ENCODE assay signal across 1 cellular context in the genomic region with DNA sequence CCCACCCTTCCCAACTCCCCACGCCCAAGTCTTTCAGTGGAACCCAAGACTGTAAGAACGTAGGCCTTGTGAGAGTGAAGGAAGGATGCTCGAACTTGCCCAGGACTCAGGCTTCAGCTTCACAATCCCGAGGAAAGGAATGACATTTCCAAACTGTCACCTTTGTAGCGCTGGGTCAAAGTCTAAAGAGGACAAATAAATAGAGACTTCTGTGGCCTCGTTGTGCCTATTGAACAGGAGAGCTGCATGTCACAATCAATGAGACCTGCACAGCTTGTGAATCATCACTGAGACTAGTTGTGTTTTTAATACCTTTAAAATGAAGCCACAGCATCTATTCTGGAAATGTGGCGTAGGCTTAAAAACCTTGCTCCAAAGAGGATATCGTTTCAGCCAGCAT.
TF ChIP-seq lines count a peak whose summit lies in the region.

No MANE protein-coding gene starts in this region.

TF ChIP-seq in HepG2, 621 proteins besides CTCF, POLR2A, EP300 and RAD21 (continued from another document and continues in another):
- TF ChIP-seq HDAC2 (CRISPR knock-in tag; IDR thresholded peaks at IDR 0.05) (peak; percentile 63; the same call in 1 of the 2 replicates), REXO4 (CRISPR knock-in tag; IDR thresholded peaks at IDR 0.05; ENCODE audit: borderline replicate concordance) (no peak), ZNF232 (CRISPR knock-in tag; IDR thresholded peaks at IDR 0.05; ENCODE audit: borderline replicate concordance) (no peak), ZNF20 (CRISPR knock-in tag; IDR thresholded peaks at IDR 0.05) (no peak), IKZF1 (IDR thresholded peaks at IDR 0.05) (no peak), ZNF121 (CRISPR knock-in tag; IDR thresholded peaks at IDR 0.05) (no peak), SKI (IDR thresholded peaks at IDR 0.05; ENCODE audit: partially characterized antibody) (no peak), TGIF2 (CRISPR knock-in tag; IDR thresholded peaks at IDR 0.05) (0 out of 2 replicates have a peak, but pooled peaks have one; percentile 25), PPARG (CRISPR knock-in tag; conservative IDR thresholded peaks at IDR 0.05) (0 out of 2 replicates have a peak, but pooled peaks have one; percentile 21), ZNF616 (CRISPR knock-in tag; IDR thresholded peaks at IDR 0.05; ENCODE audit: low read depth) (no peak), ZNF7 (CRISPR knock-in tag; IDR thresholded peaks at IDR 0.05) (no peak), FOXM1 (CRISPR knock-in tag; IDR thresholded peaks at IDR 0.05) (no peak), ZNF317 (CRISPR knock-in tag; IDR thresholded peaks at IDR 0.05) (no peak), NFIB (CRISPR knock-in tag; IDR thresholded peaks at IDR 0.05; ENCODE audit: borderline replicate concordance) (no peak), STAG1 (CRISPR knock-in tag; IDR thresholded peaks at IDR 0.05) (no peak), ZNF543 (CRISPR knock-in tag; IDR thresholded peaks at IDR 0.05) (no peak), REPIN1 (CRISPR knock-in tag; IDR thresholded peaks at IDR 0.05; ENCODE audit: borderline replicate concordance, low read depth) (peak; percentile 52; the same call in 1 of the 2 replicates), POLR2G (IDR thresholded peaks at IDR 0.05; ENCODE audit: low read depth, low read length) (no peak), HOXA5 (CRISPR knock-in tag; IDR thresholded peaks at IDR 0.05) (no peak), NFYC (CRISPR knock-in tag; IDR thresholded peaks at IDR 0.05) (no peak), MED13 (CRISPR knock-in tag; IDR thresholded peaks at IDR 0.05) (no peak), ZFP37 (CRISPR knock-in tag; IDR thresholded peaks at IDR 0.05; ENCODE audit: borderline replicate concordance) (no peak), TARDBP (CRISPR knock-in tag; IDR thresholded peaks at IDR 0.05) (peak; percentile 59; the same call in 1 of the 2 replicates), REL (CRISPR knock-in tag; conservative IDR thresholded peaks at IDR 0.05) (no peak), ZSCAN21 (CRISPR knock-in tag; IDR thresholded peaks at IDR 0.05; ENCODE audit: borderline replicate concordance) (no peak), SATB2 (CRISPR knock-in tag; IDR thresholded peaks at IDR 0.05) (no peak), NCOA2 (CRISPR knock-in tag; IDR thresholded peaks at IDR 0.05) (peak; percentile 28; the same call in 1 of the 2 replicates), ZSCAN30 (CRISPR knock-in tag; IDR thresholded peaks at IDR 0.05) (no peak), HMGA1 (CRISPR knock-in tag; conservative IDR thresholded peaks at IDR 0.05) (no peak), MXD4 (CRISPR knock-in tag; IDR thresholded peaks at IDR 0.05) (no peak)
- TF ChIP-seq, protein P1, sequence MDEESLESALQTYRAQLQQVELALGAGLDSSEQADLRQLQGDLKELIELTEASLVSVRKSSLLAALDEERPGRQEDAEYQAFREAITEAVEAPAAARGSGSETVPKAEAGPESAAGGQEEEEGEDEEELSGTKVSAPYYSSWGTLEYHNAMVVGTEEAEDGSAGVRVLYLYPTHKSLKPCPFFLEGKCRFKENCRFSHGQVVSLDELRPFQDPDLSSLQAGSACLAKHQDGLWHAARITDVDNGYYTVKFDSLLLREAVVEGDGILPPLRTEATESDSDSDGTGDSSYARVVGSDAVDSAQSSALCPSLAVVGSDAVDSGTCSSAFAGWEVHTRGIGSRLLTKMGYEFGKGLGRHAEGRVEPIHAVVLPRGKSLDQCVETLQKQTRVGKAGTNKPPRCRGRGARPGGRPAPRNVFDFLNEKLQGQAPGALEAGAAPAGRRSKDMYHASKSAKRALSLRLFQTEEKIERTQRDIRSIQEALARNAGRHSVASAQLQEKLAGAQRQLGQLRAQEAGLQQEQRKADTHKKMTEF (CRISPR knock-in tag; IDR thresholded peaks at IDR 0.05), result peak; percentile 45; the same call in 1 of the 2 replicates
- TF ChIP-seq, protein P2, sequence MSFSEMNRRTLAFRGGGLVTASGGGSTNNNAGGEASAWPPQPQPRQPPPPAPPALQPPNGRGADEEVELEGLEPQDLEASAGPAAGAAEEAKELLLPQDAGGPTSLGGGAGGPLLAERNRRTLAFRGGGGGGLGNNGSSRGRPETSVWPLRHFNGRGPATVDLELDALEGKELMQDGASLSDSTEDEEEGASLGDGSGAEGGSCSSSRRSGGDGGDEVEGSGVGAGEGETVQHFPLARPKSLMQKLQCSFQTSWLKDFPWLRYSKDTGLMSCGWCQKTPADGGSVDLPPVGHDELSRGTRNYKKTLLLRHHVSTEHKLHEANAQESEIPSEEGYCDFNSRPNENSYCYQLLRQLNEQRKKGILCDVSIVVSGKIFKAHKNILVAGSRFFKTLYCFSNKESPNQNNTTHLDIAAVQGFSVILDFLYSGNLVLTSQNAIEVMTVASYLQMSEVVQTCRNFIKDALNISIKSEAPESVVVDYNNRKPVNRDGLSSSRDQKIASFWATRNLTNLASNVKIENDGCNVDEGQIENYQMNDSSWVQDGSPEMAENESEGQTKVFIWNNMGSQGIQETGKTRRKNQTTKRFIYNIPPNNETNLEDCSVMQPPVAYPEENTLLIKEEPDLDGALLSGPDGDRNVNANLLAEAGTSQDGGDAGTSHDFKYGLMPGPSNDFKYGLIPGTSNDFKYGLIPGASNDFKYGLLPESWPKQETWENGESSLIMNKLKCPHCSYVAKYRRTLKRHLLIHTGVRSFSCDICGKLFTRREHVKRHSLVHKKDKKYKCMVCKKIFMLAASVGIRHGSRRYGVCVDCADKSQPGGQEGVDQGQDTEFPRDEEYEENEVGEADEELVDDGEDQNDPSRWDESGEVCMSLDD (CRISPR knock-in tag; IDR thresholded peaks at IDR 0.05; ENCODE audit: borderline replicate concordance), result no peak
- TF ChIP-seq, protein P3, sequence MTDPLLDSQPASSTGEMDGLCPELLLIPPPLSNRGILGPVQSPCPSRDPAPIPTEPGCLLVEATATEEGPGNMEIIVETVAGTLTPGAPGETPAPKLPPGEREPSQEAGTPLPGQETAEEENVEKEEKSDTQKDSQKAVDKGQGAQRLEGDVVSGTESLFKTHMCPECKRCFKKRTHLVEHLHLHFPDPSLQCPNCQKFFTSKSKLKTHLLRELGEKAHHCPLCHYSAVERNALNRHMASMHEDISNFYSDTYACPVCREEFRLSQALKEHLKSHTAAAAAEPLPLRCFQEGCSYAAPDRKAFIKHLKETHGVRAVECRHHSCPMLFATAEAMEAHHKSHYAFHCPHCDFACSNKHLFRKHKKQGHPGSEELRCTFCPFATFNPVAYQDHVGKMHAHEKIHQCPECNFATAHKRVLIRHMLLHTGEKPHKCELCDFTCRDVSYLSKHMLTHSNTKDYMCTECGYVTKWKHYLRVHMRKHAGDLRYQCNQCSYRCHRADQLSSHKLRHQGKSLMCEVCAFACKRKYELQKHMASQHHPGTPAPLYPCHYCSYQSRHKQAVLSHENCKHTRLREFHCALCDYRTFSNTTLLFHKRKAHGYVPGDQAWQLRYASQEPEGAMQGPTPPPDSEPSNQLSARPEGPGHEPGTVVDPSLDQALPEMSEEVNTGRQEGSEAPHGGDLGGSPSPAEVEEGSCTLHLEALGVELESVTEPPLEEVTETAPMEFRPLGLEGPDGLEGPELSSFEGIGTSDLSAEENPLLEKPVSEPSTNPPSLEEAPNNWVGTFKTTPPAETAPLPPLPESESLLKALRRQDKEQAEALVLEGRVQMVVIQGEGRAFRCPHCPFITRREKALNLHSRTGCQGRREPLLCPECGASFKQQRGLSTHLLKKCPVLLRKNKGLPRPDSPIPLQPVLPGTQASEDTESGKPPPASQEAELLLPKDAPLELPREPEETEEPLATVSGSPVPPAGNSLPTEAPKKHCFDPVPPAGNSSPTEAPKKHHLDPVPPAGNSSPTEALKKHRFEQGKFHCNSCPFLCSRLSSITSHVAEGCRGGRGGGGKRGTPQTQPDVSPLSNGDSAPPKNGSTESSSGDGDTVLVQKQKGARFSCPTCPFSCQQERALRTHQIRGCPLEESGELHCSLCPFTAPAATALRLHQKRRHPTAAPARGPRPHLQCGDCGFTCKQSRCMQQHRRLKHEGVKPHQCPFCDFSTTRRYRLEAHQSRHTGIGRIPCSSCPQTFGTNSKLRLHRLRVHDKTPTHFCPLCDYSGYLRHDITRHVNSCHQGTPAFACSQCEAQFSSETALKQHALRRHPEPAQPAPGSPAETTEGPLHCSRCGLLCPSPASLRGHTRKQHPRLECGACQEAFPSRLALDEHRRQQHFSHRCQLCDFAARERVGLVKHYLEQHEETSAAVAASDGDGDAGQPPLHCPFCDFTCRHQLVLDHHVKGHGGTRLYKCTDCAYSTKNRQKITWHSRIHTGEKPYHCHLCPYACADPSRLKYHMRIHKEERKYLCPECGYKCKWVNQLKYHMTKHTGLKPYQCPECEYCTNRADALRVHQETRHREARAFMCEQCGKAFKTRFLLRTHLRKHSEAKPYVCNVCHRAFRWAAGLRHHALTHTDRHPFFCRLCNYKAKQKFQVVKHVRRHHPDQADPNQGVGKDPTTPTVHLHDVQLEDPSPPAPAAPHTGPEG (CRISPR knock-in tag; IDR thresholded peaks at IDR 0.05), result no peak
- TF ChIP-seq, protein P4, sequence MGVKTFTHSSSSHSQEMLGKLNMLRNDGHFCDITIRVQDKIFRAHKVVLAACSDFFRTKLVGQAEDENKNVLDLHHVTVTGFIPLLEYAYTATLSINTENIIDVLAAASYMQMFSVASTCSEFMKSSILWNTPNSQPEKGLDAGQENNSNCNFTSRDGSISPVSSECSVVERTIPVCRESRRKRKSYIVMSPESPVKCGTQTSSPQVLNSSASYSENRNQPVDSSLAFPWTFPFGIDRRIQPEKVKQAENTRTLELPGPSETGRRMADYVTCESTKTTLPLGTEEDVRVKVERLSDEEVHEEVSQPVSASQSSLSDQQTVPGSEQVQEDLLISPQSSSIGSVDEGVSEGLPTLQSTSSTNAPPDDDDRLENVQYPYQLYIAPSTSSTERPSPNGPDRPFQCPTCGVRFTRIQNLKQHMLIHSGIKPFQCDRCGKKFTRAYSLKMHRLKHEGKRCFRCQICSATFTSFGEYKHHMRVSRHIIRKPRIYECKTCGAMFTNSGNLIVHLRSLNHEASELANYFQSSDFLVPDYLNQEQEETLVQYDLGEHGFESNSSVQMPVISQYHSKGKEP (CRISPR knock-in tag; IDR thresholded peaks at IDR 0.05), result no peak
- TF ChIP-seq, protein P5, sequence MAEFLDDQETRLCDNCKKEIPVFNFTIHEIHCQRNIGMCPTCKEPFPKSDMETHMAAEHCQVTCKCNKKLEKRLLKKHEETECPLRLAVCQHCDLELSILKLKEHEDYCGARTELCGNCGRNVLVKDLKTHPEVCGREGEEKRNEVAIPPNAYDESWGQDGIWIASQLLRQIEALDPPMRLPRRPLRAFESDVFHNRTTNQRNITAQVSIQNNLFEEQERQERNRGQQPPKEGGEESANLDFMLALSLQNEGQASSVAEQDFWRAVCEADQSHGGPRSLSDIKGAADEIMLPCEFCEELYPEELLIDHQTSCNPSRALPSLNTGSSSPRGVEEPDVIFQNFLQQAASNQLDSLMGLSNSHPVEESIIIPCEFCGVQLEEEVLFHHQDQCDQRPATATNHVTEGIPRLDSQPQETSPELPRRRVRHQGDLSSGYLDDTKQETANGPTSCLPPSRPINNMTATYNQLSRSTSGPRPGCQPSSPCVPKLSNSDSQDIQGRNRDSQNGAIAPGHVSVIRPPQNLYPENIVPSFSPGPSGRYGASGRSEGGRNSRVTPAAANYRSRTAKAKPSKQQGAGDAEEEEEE (CRISPR knock-in tag; IDR thresholded peaks at IDR 0.05; ENCODE audit: borderline replicate concordance), result no peak
- TF ChIP-seq, protein P6, sequence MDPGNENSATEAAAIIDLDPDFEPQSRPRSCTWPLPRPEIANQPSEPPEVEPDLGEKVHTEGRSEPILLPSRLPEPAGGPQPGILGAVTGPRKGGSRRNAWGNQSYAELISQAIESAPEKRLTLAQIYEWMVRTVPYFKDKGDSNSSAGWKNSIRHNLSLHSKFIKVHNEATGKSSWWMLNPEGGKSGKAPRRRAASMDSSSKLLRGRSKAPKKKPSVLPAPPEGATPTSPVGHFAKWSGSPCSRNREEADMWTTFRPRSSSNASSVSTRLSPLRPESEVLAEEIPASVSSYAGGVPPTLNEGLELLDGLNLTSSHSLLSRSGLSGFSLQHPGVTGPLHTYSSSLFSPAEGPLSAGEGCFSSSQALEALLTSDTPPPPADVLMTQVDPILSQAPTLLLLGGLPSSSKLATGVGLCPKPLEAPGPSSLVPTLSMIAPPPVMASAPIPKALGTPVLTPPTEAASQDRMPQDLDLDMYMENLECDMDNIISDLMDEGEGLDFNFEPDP (CRISPR knock-in tag; conservative IDR thresholded peaks at IDR 0.05), result no peak
- TF ChIP-seq, protein P7, sequence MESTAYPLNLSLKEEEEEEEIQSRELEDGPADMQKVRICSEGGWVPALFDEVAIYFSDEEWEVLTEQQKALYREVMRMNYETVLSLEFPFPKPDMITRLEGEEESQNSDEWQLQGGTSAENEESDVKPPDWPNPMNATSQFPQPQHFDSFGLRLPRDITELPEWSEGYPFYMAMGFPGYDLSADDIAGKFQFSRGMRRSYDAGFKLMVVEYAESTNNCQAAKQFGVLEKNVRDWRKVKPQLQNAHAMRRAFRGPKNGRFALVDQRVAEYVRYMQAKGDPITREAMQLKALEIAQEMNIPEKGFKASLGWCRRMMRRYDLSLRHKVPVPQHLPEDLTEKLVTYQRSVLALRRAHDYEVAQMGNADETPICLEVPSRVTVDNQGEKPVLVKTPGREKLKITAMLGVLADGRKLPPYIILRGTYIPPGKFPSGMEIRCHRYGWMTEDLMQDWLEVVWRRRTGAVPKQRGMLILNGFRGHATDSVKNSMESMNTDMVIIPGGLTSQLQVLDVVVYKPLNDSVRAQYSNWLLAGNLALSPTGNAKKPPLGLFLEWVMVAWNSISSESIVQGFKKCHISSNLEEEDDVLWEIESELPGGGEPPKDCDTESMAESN (CRISPR knock-in tag; conservative IDR thresholded peaks at IDR 0.05), result peak; percentile 51; the same call in 1 of the 2 replicates
- TF ChIP-seq, protein P8, sequence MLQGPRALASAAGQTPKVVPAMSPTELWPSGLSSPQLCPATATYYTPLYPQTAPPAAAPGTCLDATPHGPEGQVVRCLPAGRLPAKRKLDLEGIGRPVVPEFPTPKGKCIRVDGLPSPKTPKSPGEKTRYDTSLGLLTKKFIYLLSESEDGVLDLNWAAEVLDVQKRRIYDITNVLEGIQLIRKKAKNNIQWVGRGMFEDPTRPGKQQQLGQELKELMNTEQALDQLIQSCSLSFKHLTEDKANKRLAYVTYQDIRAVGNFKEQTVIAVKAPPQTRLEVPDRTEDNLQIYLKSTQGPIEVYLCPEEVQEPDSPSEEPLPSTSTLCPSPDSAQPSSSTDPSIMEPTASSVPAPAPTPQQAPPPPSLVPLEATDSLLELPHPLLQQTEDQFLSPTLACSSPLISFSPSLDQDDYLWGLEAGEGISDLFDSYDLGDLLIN (CRISPR knock-in tag; IDR thresholded peaks at IDR 0.05; ENCODE audit: borderline replicate concordance), result no peak
- TF ChIP-seq, protein P9, sequence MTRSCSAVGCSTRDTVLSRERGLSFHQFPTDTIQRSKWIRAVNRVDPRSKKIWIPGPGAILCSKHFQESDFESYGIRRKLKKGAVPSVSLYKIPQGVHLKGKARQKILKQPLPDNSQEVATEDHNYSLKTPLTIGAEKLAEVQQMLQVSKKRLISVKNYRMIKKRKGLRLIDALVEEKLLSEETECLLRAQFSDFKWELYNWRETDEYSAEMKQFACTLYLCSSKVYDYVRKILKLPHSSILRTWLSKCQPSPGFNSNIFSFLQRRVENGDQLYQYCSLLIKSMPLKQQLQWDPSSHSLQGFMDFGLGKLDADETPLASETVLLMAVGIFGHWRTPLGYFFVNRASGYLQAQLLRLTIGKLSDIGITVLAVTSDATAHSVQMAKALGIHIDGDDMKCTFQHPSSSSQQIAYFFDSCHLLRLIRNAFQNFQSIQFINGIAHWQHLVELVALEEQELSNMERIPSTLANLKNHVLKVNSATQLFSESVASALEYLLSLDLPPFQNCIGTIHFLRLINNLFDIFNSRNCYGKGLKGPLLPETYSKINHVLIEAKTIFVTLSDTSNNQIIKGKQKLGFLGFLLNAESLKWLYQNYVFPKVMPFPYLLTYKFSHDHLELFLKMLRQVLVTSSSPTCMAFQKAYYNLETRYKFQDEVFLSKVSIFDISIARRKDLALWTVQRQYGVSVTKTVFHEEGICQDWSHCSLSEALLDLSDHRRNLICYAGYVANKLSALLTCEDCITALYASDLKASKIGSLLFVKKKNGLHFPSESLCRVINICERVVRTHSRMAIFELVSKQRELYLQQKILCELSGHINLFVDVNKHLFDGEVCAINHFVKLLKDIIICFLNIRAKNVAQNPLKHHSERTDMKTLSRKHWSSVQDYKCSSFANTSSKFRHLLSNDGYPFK (CRISPR knock-in tag; IDR thresholded peaks at IDR 0.05; ENCODE audit: borderline replicate concordance), result no peak
